ENCODE assay signal across 17 cellular contexts in the genomic region with DNA sequence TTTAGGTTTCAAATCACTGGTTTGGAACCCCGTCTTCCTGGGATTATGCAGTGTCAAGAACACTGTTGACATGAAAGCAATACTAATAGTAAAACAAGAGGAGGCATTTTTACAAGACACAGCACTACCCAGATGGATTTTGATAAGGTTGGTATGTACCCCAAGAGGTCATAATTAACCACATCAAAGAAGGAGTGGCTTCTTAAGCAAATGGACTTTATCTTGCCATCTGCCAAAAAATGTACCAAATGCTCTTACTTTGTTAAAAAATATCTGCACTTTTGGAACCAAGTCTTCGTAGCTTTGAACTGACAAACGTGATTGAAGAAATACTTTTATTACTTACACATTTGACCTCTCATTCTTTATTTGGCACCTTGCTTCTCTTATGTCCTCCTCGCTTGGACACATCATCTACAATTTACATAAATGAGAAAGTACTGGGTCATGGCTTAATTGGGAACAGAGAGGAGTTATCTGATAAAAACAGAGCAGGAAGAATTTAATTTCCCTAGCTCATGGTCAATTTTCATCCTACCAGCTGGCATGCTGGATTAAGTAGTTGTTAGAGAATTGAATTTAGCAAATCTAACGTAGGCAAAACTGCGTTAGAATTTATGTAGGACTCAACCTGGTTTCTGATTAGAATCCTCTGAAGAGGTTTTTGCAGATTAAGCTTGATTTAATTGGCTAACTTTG. TPM values are rescaled to one million over a fixed set of nuclear protein-coding genes. Genes with fewer than 3 reads are reported as not detected.
"Had no signal": no experiment of that assay in that cellular context is flagged by ENCODE, and none has a peak within 500 bp of the region (broad histone marks: within the 10 kb centered on the region; RNA-seq: fewer than 3 reads in every experiment).

No MANE protein-coding gene starts in this region.

- ATAC-seq: activated CD4-positive, CD25-positive, alpha-beta regulatory T cell treated with anti-CD3 and anti-CD28 coated beads, Interleukin-2, amount 50 U/mL, for 24 hours; activated CD8-positive, alpha-beta memory T cell treated with anti-CD3 and anti-CD28 coated beads, Interleukin-2, amount 10 ng/mL, durations not matched to agents 7 days and 5 days; activated naive CD4-positive, alpha-beta T cell treated with anti-CD3 and anti-CD28 coated beads, Interleukin-2, amount 50 U/mL, for 72 hours; activated T-helper 17 cell treated with anti-CD3 and anti-CD28 coated beads, Interleukin-2, amount 50 U/mL, for 72 hours; naive thymus-derived CD8-positive, alpha-beta T cell had no signal

- H3K27me3 ChIP-seq: esophagus muscularis mucosa, tibial artery had no signal

- DNase-seq: activated CD4-positive, alpha-beta memory T cell treated with anti-CD3 and anti-CD28 coated beads, Interleukin-2, amount 10 ng/mL, durations not matched to agents 7 days and 5 days; activated CD4-positive, alpha-beta T cell treated with anti-CD3 and anti-CD28 coated beads, Interleukin-2, amount 10 ng/mL, durations not matched to agents 24 days and 14 days; activated CD8-positive, alpha-beta memory T cell treated with anti-CD3 and anti-CD28 coated beads, Interleukin-2, amount 10 ng/mL, durations not matched to agents 7 days and 5 days; glutamatergic neuron; hypothalamus; left ventricle myocardium inferior; naive thymus-derived CD8-positive, alpha-beta T cell; stimulated activated CD4-positive, alpha-beta T cell treated with anti-CD3 and anti-CD28 coated beads, Interleukin-12 subunit alpha, Interleukin-12 subunit beta, amount 100 ng/mL, for 4 hours; stimulated activated CD4-positive, alpha-beta T cell treated with anti-CD3 and anti-CD28 coated beads, Interleukin-4, amount 100 ng/mL, for 4 hours; substantia nigra; tibial artery had no signal

- H3K4me3 ChIP-seq: coronary artery, esophagus muscularis mucosa, left ventricle myocardium inferior, tibial artery had no signal

- H3K9me3 ChIP-seq: esophagus muscularis mucosa, tibial artery had no signal

- H3K4me1 ChIP-seq: esophagus muscularis mucosa, left ventricle myocardium inferior, tibial artery had no signal

- H3K36me3 ChIP-seq: esophagus muscularis mucosa, left ventricle myocardium inferior, tibial artery had no signal

- H3K27ac ChIP-seq: coronary artery, esophagus muscularis mucosa, left ventricle myocardium inferior, tibial artery, VCaP had no signal

RNA-seq across cellular contexts. Expression of gene PRICKLE1, which starts 54.5 kb away (rescaled TPM):
- total RNA-seq: activated naive CD4-positive, alpha-beta T cell treated with anti-CD3 and anti-CD28 coated beads, Interleukin-2, amount 50 U/mL, for 72 hours; activated T-helper 17 cell treated with anti-CD3 and anti-CD28 coated beads, Interleukin-2, amount 50 U/mL, for 72 hours had no signal
